ENCODE assay signal across 20 cellular contexts in the genomic region with DNA sequence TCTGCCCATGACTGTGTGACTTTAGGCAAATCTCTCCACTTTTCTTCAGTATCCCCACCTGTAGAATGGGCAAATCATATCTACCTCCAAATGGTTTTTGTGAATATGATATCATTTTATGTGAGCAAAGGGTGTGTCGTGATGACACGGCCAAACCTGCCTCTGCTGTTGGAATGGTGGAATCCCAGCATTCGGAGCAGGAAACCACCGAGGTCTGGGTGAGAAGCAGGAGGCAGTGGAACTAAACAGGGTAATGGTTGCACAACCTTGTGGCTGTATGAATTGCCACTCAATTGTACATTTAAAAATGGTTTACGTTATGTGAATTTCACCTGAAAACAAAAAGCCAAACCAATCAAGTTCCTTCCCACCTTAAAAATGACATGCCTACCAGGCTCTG.
DNase-seq lines count a peak whose midpoint lies in the region; ATAC-seq and TF ChIP-seq lines count a peak whose summit lies in the region.
"Had no signal": no experiment of that assay in that cellular context is flagged by ENCODE, and none has a peak within 500 bp of the region (broad histone marks: within the 10 kb centered on the region; RNA-seq: fewer than 3 reads in every experiment).

No MANE protein-coding gene starts in this region.

- H3K4me3 Mint-ChIP-seq in activated CD4-positive, alpha-beta T cell treated with anti-CD3 and anti-CD28 coated beads, Interleukin-2, amount 10 ng/mL, durations not matched to agents 24 days and 14 days, result no peak overlapping the region
- H3K4me3 Mint-ChIP-seq: CD4-positive, CD25-positive, alpha-beta regulatory T cell had no signal

- H3K4me1 ChIP-seq in RWPE2 (ENCODE audit: insufficient read depth, poor library complexity, severe bottlenecking), result peaks cover 5% of the 10 kb centered on the region
- no peaks in the 10 kb centered on the region for H3K4me1 ChIP-seq in foreskin keratinocyte
- H3K4me1 ChIP-seq in spleen, result peaks cover 0 to 59% (median 24%) of the 10 kb centered on the region in 6 donors
- H3K4me1 ChIP-seq: right lobe of liver had no signal

- TF ChIP-seq CTCF in RWPE2 (IDR thresholded peaks at IDR 0.05; ENCODE audit: poor library complexity, severe bottlenecking), result no peak
- TF ChIP-seq CTCF in foreskin keratinocyte (conservative IDR thresholded peaks at IDR 0.05), result no peak
- TF ChIP-seq CTCF in spleen (IDR thresholded peaks at IDR 0.05 in 8 of 11, conservative IDR thresholded peaks at IDR 0.05 in 3 of 11), result no peak

- H3K27me3 Mint-ChIP-seq in activated CD4-positive, alpha-beta T cell treated with anti-CD3 and anti-CD28 coated beads, Interleukin-2, amount 10 ng/mL, durations not matched to agents 24 days and 14 days, result peaks cover 2% of the 10 kb centered on the region

- H3K9me3 ChIP-seq in RWPE2 (ENCODE audit: severe bottlenecking) (no peaks in the 10 kb centered on the region), spleen (no peaks in the 10 kb centered on the region)
- H3K9me3 ChIP-seq: right lobe of liver, vagina had no signal

- H3K27ac ChIP-seq in RWPE2 (ENCODE audit: poor library complexity, severe bottlenecking) (no peak overlapping the region), foreskin keratinocyte (no peak overlapping the region), spleen (peak overlapping the region; percentile 48 to 84 (median 71))
- H3K27ac ChIP-seq: right lobe of liver, vagina had no signal

- peak; percentile 36 for DNase-seq in H4 (ENCODE audit: low spot score)
- no peak for DNase-seq in RWPE2 (ENCODE audit: low spot score)
- no peak for DNase-seq in foreskin keratinocyte
- DNase-seq in spleen, result peak; percentile 16
- DNase-seq in ACHN, result no peak
- DNase-seq in activated CD4-positive, alpha-beta T cell treated with anti-CD3 and anti-CD28 coated beads, Interleukin-2, amount 10 ng/mL, durations not matched to agents 24 days and 14 days, result no peak
- DNase-seq in hypothalamus (lab: John Stamatoyannopoulos, UW), result no peak
- DNase-seq: activated CD4-positive, alpha-beta T cell treated with anti-CD3 and anti-CD28 coated beads, Interleukin-2, amount 50 U/mL, for 1 hour; activated effector memory CD4-positive, alpha-beta T cell treated with anti-CD3 and anti-CD28 coated beads, Interleukin-2, amount 50 U/mL, for 16 hours; head of caudate nucleus; NCI-H1092 treated with DMSO at 0.1 percent for 48 hours; NCI-H2081; NCI-H446 had no signal

- no peak for TF ChIP-seq POLR2A in spleen (IDR thresholded peaks at IDR 0.05)

- 25 to 51% (median 40%) methylated on average over 5 of the region's 5 CpGs for WGBS in spleen, 5 donors

- intact Hi-C loops in spleen (cut with DNase I; ENCODE audit: low total_unique reads), result no loop called here
- intact Hi-C loops in activated CD4-positive, alpha-beta T cell treated with anti-CD3 and anti-CD28 coated beads, Interleukin-2, amount 10 ng/mL, durations not matched to agents 24 days and 14 days (cut with micrococcal nuclease), result loop anchor here (10.0 kb wide), 1 partner anchor 257 kb away; no protein-coding TSS in a partner anchor

- in situ Hi-C loops in ACHN (cut with HindIII; ENCODE audit: low pct_ligation_motif_present, low pct_unique_long_range_greater_than_20kb, low sequenced_read_pairs), result no loop called here

- no peaks in the 10 kb centered on the region for H3K4me1 Mint-ChIP-seq in activated CD4-positive, alpha-beta T cell treated with anti-CD3 and anti-CD28 coated beads, Interleukin-2, amount 10 ng/mL, durations not matched to agents 24 days and 14 days

- H3K36me3 ChIP-seq in RWPE2 (ENCODE audit: low read depth) (no peaks in the 10 kb centered on the region), spleen (no peaks in the 10 kb centered on the region)
- H3K36me3 ChIP-seq: cardiac muscle cell, right lobe of liver, vagina had no signal

- no peaks in the 10 kb centered on the region for H3K36me3 Mint-ChIP-seq in activated CD4-positive, alpha-beta T cell treated with anti-CD3 and anti-CD28 coated beads, Interleukin-2, amount 10 ng/mL, durations not matched to agents 24 days and 14 days (ENCODE audit: low read depth)
- H3K36me3 Mint-ChIP-seq: CD4-positive, CD25-positive, alpha-beta regulatory T cell had no signal

- H3K27me3 ChIP-seq in RWPE2 (ENCODE audit: insufficient read depth, poor library complexity, severe bottlenecking) (no peaks in the 10 kb centered on the region), foreskin keratinocyte (peaks cover 20% of the 10 kb centered on the region), spleen (replicated peaks in 1 of 7) (no peaks in the 10 kb centered on the region)
- H3K27me3 ChIP-seq: cardiac muscle cell, right lobe of liver, vagina had no signal

- H3K27ac Mint-ChIP-seq in activated CD4-positive, alpha-beta T cell treated with anti-CD3 and anti-CD28 coated beads, Interleukin-2, amount 10 ng/mL, durations not matched to agents 24 days and 14 days, result no peak overlapping the region
- H3K27ac Mint-ChIP-seq: CD4-positive, CD25-positive, alpha-beta regulatory T cell had no signal

- H3K4me3 ChIP-seq in RWPE2 (ENCODE audit: severe bottlenecking), result no peak overlapping the region
- no peak overlapping the region for H3K4me3 ChIP-seq in spleen
- H3K4me3 ChIP-seq: cardiac muscle cell, lung, right lobe of liver, vagina had no signal

- 0 out of 3 replicates have a peak, but pooled peaks have one; percentile 34 for ATAC-seq in RWPE2 (ENCODE audit: low read depth)
- ATAC-seq in foreskin keratinocyte, result peak; percentile 24
- ATAC-seq in GM21576 (IDR thresholded peaks at IDR 0.05; ENCODE audit: unreplicated experiment), result no peak
- ATAC-seq: Right ventricle myocardium inferior had no signal

- no peaks in the 10 kb centered on the region for H3K9me3 Mint-ChIP-seq in activated CD4-positive, alpha-beta T cell treated with anti-CD3 and anti-CD28 coated beads, Interleukin-2, amount 10 ng/mL, durations not matched to agents 24 days and 14 days
- H3K9me3 Mint-ChIP-seq: CD4-positive, CD25-positive, alpha-beta regulatory T cell had no signal

Comparison
In these comparisons a context has a peak if more than half of its experiments do, and no peak if none do; other contexts are left out.
1. DNase-seq: peak in H4 (single experiment) and spleen (single experiment); none in RWPE2 (single experiment), foreskin keratinocyte (0 of 2), ACHN (single experiment), activated CD4-positive, alpha-beta T cell treated with anti-CD3 and anti-CD28 coated beads, Interleukin-2, amount 10 ng/mL, durations not matched to agents 24 days and 14 days (single experiment) and hypothalamus (0 of 51).
2. H3K27ac ChIP-seq: peak in spleen (8 of 8); none in RWPE2 (single experiment) and foreskin keratinocyte (single experiment).